14 cellular contexts compared by ENCODE assay signal in genomic region chr20:50792708-50793574, GRCh38. TPM values are rescaled to one million over a fixed set of nuclear protein-coding genes. Genes with fewer than 3 reads are reported as not detected.
DNase-seq lines count a peak whose midpoint lies in the region; ATAC-seq, FAIRE-seq and TF ChIP-seq lines count a peak whose summit lies in the region.
"Had no signal": no experiment of that assay in that cellular context is flagged by ENCODE, and none has a peak within 500 bp of the region (broad histone marks: within the 10 kb centered on the region; RNA-seq: fewer than 3 reads in every experiment).

No MANE protein-coding gene starts in this region.

- no peaks in the 10 kb centered on the region for H3K9me3 ChIP-seq in BLaER1
- H3K9me3 ChIP-seq in uterus: no peaks in the 10 kb centered on the region
- H3K9me3 ChIP-seq: MG63, Peyer's patch had no signal

- no peaks in the 10 kb centered on the region for H3K27me3 Mint-ChIP-seq in central memory CD8-positive, alpha-beta T cell
- H3K27me3 Mint-ChIP-seq in nephron (ENCODE audit: low read depth): peaks cover 6% of the 10 kb centered on the region
- H3K27me3 Mint-ChIP-seq: activated CD8-positive, alpha-beta T cell treated with anti-CD3 and anti-CD28 coated beads for 36 hours had no signal

- H3K4me3 ChIP-seq in BLaER1 (no peak overlapping the region), uterus (no peak overlapping the region)
- H3K4me3 ChIP-seq: lung, MG63, Peyer's patch had no signal

- intact Hi-C loops in uterus (cut with DNase I; ENCODE audit: low total_unique reads): loop anchor here (10.0 kb wide), 1 partner anchor 132 kb away; no protein-coding TSS in a partner anchor

- peaks cover 5% of the 10 kb centered on the region for H3K4me1 Mint-ChIP-seq in central memory CD8-positive, alpha-beta T cell
- peaks cover 40% of the 10 kb centered on the region for H3K4me1 Mint-ChIP-seq in nephron

- DNase-seq in HEK293T (ENCODE audit: extremely low spot score) (no peak), GM12892 (ENCODE audit: insufficient read length) (no peak), uterus (no peak)
- no peak for DNase-seq in central memory CD8-positive, alpha-beta T cell (ENCODE audit: low spot score in 2 of 2)
- DNase-seq: GOT3, MG63 had no signal

- H3K4me1 ChIP-seq in BLaER1: peaks cover 64% of the 10 kb centered on the region
- H3K4me1 ChIP-seq in uterus: peaks cover 6 to 9% of the 10 kb centered on the region in 2 donors

- no peak for ATAC-seq in central memory CD8-positive, alpha-beta T cell (replicated peaks; ENCODE audit: extremely low read depth, poor library complexity, severe bottlenecking)
- ATAC-seq in GM21515 (IDR thresholded peaks at IDR 0.05; ENCODE audit: unreplicated experiment) (no peak), HG02885 (IDR thresholded peaks at IDR 0.05; ENCODE audit: poor library complexity, unreplicated experiment) (no peak)
- ATAC-seq: activated CD8-positive, alpha-beta T cell treated with anti-CD3 and anti-CD28 coated beads for 36 hours had no signal

- TF ChIP-seq CTCF in nephron (IDR thresholded peaks at IDR 0.05; ENCODE audit: unreplicated experiment in 3 of 3) (no peak), uterus (IDR thresholded peaks at IDR 0.05) (no peak)

- H3K36me3 Mint-ChIP-seq in central memory CD8-positive, alpha-beta T cell (ENCODE audit: insufficient read depth): peaks cover 4% of the 10 kb centered on the region
- no peaks in the 10 kb centered on the region for H3K36me3 Mint-ChIP-seq in nephron (ENCODE audit: low read depth)

- H3K27ac ChIP-seq in BLaER1: peak overlapping the region; percentile 37; the same call in 1 of the 2 replicates
- H3K27ac ChIP-seq in uterus: peak overlapping the region in 1 of 2 donors; percentile 48
- H3K27ac ChIP-seq: Peyer's patch had no signal

- no peaks in the 10 kb centered on the region for H3K9me3 Mint-ChIP-seq in central memory CD8-positive, alpha-beta T cell
- no peaks in the 10 kb centered on the region for H3K9me3 Mint-ChIP-seq in nephron
- H3K9me3 Mint-ChIP-seq: activated CD8-positive, alpha-beta T cell treated with anti-CD3 and anti-CD28 coated beads for 36 hours; activated naive CD4-positive, alpha-beta T cell treated with anti-CD3 and anti-CD28 coated beads for 36 hours had no signal

- H3K36me3 ChIP-seq in BLaER1: no peaks in the 10 kb centered on the region; the same call in 1 of the 2 replicates
- H3K36me3 ChIP-seq in uterus: no peaks in the 10 kb centered on the region
- H3K36me3 ChIP-seq: MG63, Peyer's patch had no signal

- H3K27me3 ChIP-seq in BLaER1 (no peaks in the 10 kb centered on the region), uterus (no peaks in the 10 kb centered on the region)
- H3K27me3 ChIP-seq: Peyer's patch had no signal

- no peak overlapping the region for H3K9ac ChIP-seq in BLaER1

- CTCF ChIA-PET in HEK293T (lab: Yijun Ruan, JAX): interaction anchor here (0.6 to 1.7 kb wide), 6 partner anchors 44 to 1733 kb away, joined by 3 to 7 read pairs (median 4); no protein-coding TSS in a partner anchor

- H3K4me2 ChIP-seq in BLaER1: peak overlapping the region; percentile 95; the same call in 1 of the 2 replicates

- FAIRE-seq in GM12892 (lab: Jason Lieb, UNC): no peak

- TF ChIP-seq POLR2A in GM12892 (IDR thresholded peaks at IDR 0.05; ENCODE audit: low read depth, low read length): no peak
- no peak for TF ChIP-seq POLR2A in uterus (IDR thresholded peaks at IDR 0.05)

- H3K27ac Mint-ChIP-seq in central memory CD8-positive, alpha-beta T cell (ENCODE audit: low read depth): no peak overlapping the region
- H3K27ac Mint-ChIP-seq in nephron: peak overlapping the region; percentile 83 to 94 (median 85)
- H3K27ac Mint-ChIP-seq: activated naive CD4-positive, alpha-beta T cell treated with anti-CD3 and anti-CD28 coated beads for 36 hours had no signal

- POLR2A ChIA-PET in HEK293T (lab: Yijun Ruan, JAX): interaction anchor here (1.4 to 2.4 kb wide), 2 partner anchors 139 to 165 kb away, joined by 4 to 13 read pairs; partner anchors contain the start of genes ADNP, DPM1 and MOCS3

- peak overlapping the region; percentile 38 for H3K4me3 Mint-ChIP-seq in central memory CD8-positive, alpha-beta T cell
- peak overlapping the region; percentile 59 to 70 (median 62) for H3K4me3 Mint-ChIP-seq in nephron
- H3K4me3 Mint-ChIP-seq: activated CD8-positive, alpha-beta T cell treated with anti-CD3 and anti-CD28 coated beads for 36 hours had no signal

- no peaks in the 10 kb centered on the region for H4K20me1 ChIP-seq in BLaER1

TF ChIP-seq in HEK293T, 16 proteins besides CTCF, POLR2A, EP300 and RAD21:
- TF ChIP-seq, protein P1, sequence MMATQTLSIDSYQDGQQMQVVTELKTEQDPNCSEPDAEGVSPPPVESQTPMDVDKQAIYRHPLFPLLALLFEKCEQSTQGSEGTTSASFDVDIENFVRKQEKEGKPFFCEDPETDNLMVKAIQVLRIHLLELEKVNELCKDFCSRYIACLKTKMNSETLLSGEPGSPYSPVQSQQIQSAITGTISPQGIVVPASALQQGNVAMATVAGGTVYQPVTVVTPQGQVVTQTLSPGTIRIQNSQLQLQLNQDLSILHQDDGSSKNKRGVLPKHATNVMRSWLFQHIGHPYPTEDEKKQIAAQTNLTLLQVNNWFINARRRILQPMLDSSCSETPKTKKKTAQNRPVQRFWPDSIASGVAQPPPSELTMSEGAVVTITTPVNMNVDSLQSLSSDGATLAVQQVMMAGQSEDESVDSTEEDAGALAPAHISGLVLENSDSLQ (IDR thresholded peaks at IDR 0.05): peak; percentile 25; the same call in 1 of the 2 replicates
- no peak for TF ChIP-seq FOXA1 (IDR thresholded peaks at IDR 0.05)

RNA-seq across cellular contexts. Expression of gene BCAS4, which starts 1.9 kb away (rescaled TPM):
- 54.0 TPM for polyA plus RNA-seq in GM12892 (2012; ENCODE audit: missing spikeins)
- 1 to 10 TPM in 2 of 4 donors, under 1 TPM in 1, not detected in 1; under 0.01 to 9.1 (median 3.5) TPM for total RNA-seq in uterus
